ENCODE assay signal across 1 cellular context in the genomic region with DNA sequence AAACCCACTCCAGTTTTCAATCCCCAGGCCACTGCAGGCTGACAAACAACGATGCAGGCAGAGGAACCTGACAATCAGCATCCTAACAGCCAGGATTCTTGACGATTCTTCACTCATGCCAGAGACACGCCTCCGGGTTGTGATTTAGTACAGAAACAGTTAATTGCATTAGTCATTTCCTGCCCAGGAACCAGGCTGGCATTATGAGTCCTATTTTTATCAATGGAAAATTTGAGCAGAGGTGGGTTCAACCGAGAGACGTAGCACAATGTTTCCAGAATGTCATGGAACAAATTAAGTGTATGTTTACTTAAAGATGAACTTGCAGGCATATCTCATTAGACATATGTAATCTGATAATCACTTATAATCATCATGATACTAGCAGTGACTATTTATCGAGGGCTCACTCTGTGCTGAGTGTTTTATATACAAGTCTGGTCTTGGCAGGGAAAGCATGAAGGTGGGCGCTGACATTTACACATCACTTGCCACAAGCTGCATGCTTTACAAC.
TF ChIP-seq lines count a peak whose summit lies in the region.

No MANE protein-coding gene starts in this region.

TF ChIP-seq in SK-N-SH, 30 proteins besides CTCF, POLR2A, EP300 and RAD21 (continued from another document):
- TF ChIP-seq, protein P1, sequence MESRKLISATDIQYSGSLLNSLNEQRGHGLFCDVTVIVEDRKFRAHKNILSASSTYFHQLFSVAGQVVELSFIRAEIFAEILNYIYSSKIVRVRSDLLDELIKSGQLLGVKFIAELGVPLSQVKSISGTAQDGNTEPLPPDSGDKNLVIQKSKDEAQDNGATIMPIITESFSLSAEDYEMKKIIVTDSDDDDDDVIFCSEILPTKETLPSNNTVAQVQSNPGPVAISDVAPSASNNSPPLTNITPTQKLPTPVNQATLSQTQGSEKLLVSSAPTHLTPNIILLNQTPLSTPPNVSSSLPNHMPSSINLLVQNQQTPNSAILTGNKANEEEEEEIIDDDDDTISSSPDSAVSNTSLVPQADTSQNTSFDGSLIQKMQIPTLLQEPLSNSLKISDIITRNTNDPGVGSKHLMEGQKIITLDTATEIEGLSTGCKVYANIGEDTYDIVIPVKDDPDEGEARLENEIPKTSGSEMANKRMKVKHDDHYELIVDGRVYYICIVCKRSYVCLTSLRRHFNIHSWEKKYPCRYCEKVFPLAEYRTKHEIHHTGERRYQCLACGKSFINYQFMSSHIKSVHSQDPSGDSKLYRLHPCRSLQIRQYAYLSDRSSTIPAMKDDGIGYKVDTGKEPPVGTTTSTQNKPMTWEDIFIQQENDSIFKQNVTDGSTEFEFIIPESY (IDR thresholded peaks at IDR 0.05; ENCODE audit: borderline replicate concordance, low read depth): 0 out of 2 replicates have a peak, but pooled peaks have one; percentile 56
- TF ChIP-seq GATA2 (CRISPR knock-in tag; IDR thresholded peaks at IDR 0.05): peak; percentile 48
- TF ChIP-seq SMC3 (IDR thresholded peaks at IDR 0.05; ENCODE audit: low read depth, low read length): no peak
- TF ChIP-seq, protein P2, sequence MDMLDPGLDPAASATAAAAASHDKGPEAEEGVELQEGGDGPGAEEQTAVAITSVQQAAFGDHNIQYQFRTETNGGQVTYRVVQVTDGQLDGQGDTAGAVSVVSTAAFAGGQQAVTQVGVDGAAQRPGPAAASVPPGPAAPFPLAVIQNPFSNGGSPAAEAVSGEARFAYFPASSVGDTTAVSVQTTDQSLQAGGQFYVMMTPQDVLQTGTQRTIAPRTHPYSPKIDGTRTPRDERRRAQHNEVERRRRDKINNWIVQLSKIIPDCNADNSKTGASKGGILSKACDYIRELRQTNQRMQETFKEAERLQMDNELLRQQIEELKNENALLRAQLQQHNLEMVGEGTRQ (IDR thresholded peaks at IDR 0.05; ENCODE audit: borderline replicate concordance, low read depth, low read length): no peak
- peak; percentile 57; the same call in 1 of the 2 replicates for TF ChIP-seq RXRA (IDR thresholded peaks at IDR 0.05; ENCODE audit: borderline replicate concordance, low read depth)
- TF ChIP-seq, protein P3, sequence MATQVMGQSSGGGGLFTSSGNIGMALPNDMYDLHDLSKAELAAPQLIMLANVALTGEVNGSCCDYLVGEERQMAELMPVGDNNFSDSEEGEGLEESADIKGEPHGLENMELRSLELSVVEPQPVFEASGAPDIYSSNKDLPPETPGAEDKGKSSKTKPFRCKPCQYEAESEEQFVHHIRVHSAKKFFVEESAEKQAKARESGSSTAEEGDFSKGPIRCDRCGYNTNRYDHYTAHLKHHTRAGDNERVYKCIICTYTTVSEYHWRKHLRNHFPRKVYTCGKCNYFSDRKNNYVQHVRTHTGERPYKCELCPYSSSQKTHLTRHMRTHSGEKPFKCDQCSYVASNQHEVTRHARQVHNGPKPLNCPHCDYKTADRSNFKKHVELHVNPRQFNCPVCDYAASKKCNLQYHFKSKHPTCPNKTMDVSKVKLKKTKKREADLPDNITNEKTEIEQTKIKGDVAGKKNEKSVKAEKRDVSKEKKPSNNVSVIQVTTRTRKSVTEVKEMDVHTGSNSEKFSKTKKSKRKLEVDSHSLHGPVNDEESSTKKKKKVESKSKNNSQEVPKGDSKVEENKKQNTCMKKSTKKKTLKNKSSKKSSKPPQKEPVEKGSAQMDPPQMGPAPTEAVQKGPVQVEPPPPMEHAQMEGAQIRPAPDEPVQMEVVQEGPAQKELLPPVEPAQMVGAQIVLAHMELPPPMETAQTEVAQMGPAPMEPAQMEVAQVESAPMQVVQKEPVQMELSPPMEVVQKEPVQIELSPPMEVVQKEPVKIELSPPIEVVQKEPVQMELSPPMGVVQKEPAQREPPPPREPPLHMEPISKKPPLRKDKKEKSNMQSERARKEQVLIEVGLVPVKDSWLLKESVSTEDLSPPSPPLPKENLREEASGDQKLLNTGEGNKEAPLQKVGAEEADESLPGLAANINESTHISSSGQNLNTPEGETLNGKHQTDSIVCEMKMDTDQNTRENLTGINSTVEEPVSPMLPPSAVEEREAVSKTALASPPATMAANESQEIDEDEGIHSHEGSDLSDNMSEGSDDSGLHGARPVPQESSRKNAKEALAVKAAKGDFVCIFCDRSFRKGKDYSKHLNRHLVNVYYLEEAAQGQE (IDR thresholded peaks at IDR 0.05; ENCODE audit: low read depth, low read length): no peak
- peak; percentile 95 for TF ChIP-seq JUND (IDR thresholded peaks at IDR 0.05)
- TF ChIP-seq, protein P4, sequence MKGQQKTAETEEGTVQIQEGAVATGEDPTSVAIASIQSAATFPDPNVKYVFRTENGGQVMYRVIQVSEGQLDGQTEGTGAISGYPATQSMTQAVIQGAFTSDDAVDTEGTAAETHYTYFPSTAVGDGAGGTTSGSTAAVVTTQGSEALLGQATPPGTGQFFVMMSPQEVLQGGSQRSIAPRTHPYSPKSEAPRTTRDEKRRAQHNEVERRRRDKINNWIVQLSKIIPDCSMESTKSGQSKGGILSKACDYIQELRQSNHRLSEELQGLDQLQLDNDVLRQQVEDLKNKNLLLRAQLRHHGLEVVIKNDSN (IDR thresholded peaks at IDR 0.05; ENCODE audit: borderline replicate concordance, low read depth): no peak
- peak; percentile 84 for TF ChIP-seq NFIC (IDR thresholded peaks at IDR 0.05; ENCODE audit: borderline replicate concordance)
- peak; percentile 96 for TF ChIP-seq FOSL2 (IDR thresholded peaks at IDR 0.05; ENCODE audit: borderline replicate concordance, low read depth)
- TF ChIP-seq, protein P5, sequence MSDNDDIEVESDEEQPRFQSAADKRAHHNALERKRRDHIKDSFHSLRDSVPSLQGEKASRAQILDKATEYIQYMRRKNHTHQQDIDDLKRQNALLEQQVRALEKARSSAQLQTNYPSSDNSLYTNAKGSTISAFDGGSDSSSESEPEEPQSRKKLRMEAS (IDR thresholded peaks at IDR 0.05; ENCODE audit: low read depth): peak; percentile 66
- TF ChIP-seq ELF1 (IDR thresholded peaks at IDR 0.05): no peak
- no peak for TF ChIP-seq TAF1 (IDR thresholded peaks at IDR 0.05; ENCODE audit: borderline replicate concordance, low read depth, low read length)
- no peak for TF ChIP-seq NRF1 (IDR thresholded peaks at IDR 0.05; ENCODE audit: low read depth, low read length)
